ENCODE assay signal across 18 cellular contexts in the genomic region with DNA sequence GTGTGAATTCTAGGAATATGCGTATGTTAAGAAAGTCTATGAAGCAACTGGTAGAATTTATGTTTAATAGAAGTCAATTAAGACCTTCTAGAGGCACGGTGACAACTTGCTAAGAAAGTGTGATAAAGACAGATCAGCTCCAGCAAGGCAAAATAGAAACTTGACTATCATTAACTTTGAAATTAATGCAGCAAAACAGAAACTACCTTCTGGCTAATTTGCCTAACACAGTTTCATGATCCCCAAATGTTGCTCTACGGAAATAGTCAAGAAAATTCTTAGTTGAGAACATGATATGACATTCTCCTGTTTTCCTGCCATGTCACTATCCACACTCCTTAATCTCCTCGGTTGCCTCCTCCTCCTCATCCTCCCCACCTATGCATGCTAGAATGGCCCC. TPM values are rescaled to one million over a fixed set of nuclear protein-coding genes. Genes with fewer than 3 reads are reported as not detected.
DNase-seq lines count a peak whose midpoint lies in the region; ATAC-seq and TF ChIP-seq lines count a peak whose summit lies in the region.
"Had no signal": no experiment of that assay in that cellular context is flagged by ENCODE, and none has a peak within 500 bp of the region (broad histone marks: within the 10 kb centered on the region; RNA-seq: fewer than 3 reads in every experiment).

No MANE protein-coding gene starts in this region.

- peaks cover 4% of the 10 kb centered on the region for H3K9me3 Mint-ChIP-seq in stimulated activated naive CD8-positive, alpha-beta T cell treated with anti-CD3 and anti-CD28 coated beads, Interleukin-15, Interleukin-2, amounts not matched to agents 100 ng/mL and 50 ng/mL, for 24 hours
- no peaks in the 10 kb centered on the region for H3K9me3 Mint-ChIP-seq in stimulated activated naive CD8-positive, alpha-beta T cell treated with anti-CD3 and anti-CD28 coated beads, Interleukin-15, amount 100 ng/mL, for 72 hours
- H3K9me3 Mint-ChIP-seq in type B pancreatic cell = peaks cover 8% of the 10 kb centered on the region
- H3K9me3 Mint-ChIP-seq: activated CD4-positive, alpha-beta memory T cell treated with anti-CD3 and anti-CD28 coated beads, Interleukin-2, amount 10 ng/mL, durations not matched to agents 7 days and 5 days; activated T-cell treated with anti-CD3 and anti-CD28 coated beads, Interleukin-2, amount 50 U/mL, for 72 hours; natural killer cell had no signal

- TF ChIP-seq RAD21 in HCT116 (IDR thresholded peaks at IDR 0.05; ENCODE audit: low read depth) = no peak

- H3K4me3 ChIP-seq in HCT116 (replicated peaks in 1 of 2; ENCODE audit: low read depth in 1 of 2, low read length in 2 of 2) (no peak overlapping the region), Loucy (ENCODE audit: low read length, poor library complexity, severe bottlenecking) (no peak overlapping the region), right cardiac atrium (ENCODE audit: low read length) (no peak overlapping the region)
- H3K4me3 ChIP-seq: testis had no signal

- H3K4me2 ChIP-seq in HCT116 (ENCODE audit: low read length) (no peak overlapping the region), Loucy (ENCODE audit: low read depth, low read length, poor library complexity, severe bottlenecking) (peak overlapping the region; percentile 2)

- WGBS in right cardiac atrium = 86% methylated on average over 4 of the region's 4 CpGs

- H3F3A ChIP-seq in Loucy (ENCODE audit: low read depth) = no peaks in the 10 kb centered on the region

- CTCF ChIA-PET in HCT116 (lab: Charles Lee) = no interaction called here

- H3K9me3 ChIP-seq in HCT116 (ENCODE audit: control insufficient read depth in 1 of 2, insufficient read depth in 1 of 2, low read depth in 1 of 2, low read length in 2 of 2) (no peaks in the 10 kb centered on the region), Loucy (ENCODE audit: insufficient read depth, low read depth, low read length) (no peaks in the 10 kb centered on the region), right cardiac atrium (ENCODE audit: control insufficient read depth, low read length) (no peaks in the 10 kb centered on the region)
- H3K9me3 ChIP-seq: testis had no signal

- RAD21 ChIA-PET in HCT116 (lab: Charles Lee; ENCODE audit: low non-redundant PET in 1 of 2, low total read pairs in 2 of 2, uncharacterized antibody in 2 of 2, unreplicated experiment in 2 of 2) = no interaction called here

- H3K79me2 ChIP-seq in HCT116 (ENCODE audit: insufficient read depth, low read length) (peaks cover 71% of the 10 kb centered on the region), Loucy (ENCODE audit: insufficient read depth, low read length) (peaks cover 27% of the 10 kb centered on the region)

- POLR2A ChIA-PET in HCT116 (lab: Charles Lee) = no interaction called here

- ATAC-seq in stimulated activated naive CD8-positive, alpha-beta T cell treated with anti-CD3 and anti-CD28 coated beads, Interleukin-15, amount 100 ng/mL, for 72 hours = no peak
- no peak for ATAC-seq in HCT116
- no peak for ATAC-seq in right cardiac atrium
- ATAC-seq: activated T-cell treated with anti-CD3 and anti-CD28 coated beads, Interleukin-2, amount 50 U/mL, for 72 hours; foreskin keratinocyte; natural killer cell had no signal

- H3K4me1 ChIP-seq in HCT116 (ENCODE audit: control insufficient read depth in 1 of 2, insufficient read depth in 2 of 2, low read length in 2 of 2) (peaks cover 34 to 41% of the 10 kb centered on the region in 2 experiments), Loucy (ENCODE audit: insufficient read depth, low read length, poor library complexity, severe bottlenecking) (peaks cover 24% of the 10 kb centered on the region), right cardiac atrium (ENCODE audit: control insufficient read depth, insufficient read depth, low read length) (peaks cover 2% of the 10 kb centered on the region)

- H3K36me3 ChIP-seq in HCT116 (ENCODE audit: control insufficient read depth in 1 of 2, insufficient read depth in 2 of 2, low read length in 2 of 2) (no peaks in the 10 kb centered on the region), Loucy (ENCODE audit: insufficient read depth, low read length) (no peaks in the 10 kb centered on the region)

- TF ChIP-seq CTCF in HCT116 (IDR thresholded peaks at IDR 0.05 in 2 of 3, conservative IDR thresholded peaks at IDR 0.05 in 1 of 3; ENCODE audit: borderline replicate concordance in 1 of 3, insufficient read depth in 1 of 3, low read depth in 2 of 3, low read length in 2 of 3) (no peak), Loucy (conservative IDR thresholded peaks at IDR 0.05; ENCODE audit: low read length) (no peak), type B pancreatic cell (conservative IDR thresholded peaks at IDR 0.05) (no peak)

- H3K27me3 ChIP-seq in HCT116 (ENCODE audit: insufficient read depth, low read length) (no peaks in the 10 kb centered on the region), Loucy (ENCODE audit: insufficient read depth, low read length, poor library complexity, severe bottlenecking) (no peaks in the 10 kb centered on the region), right cardiac atrium (ENCODE audit: control insufficient read depth, insufficient read depth) (no peaks in the 10 kb centered on the region)
- H3K27me3 ChIP-seq: foreskin keratinocyte, testis had no signal

- no peaks in the 10 kb centered on the region for H3K36me3 Mint-ChIP-seq in stimulated activated naive CD8-positive, alpha-beta T cell treated with anti-CD3 and anti-CD28 coated beads, Interleukin-15, Interleukin-2, amounts not matched to agents 100 ng/mL and 50 ng/mL, for 24 hours (ENCODE audit: low read depth)
- H3K36me3 Mint-ChIP-seq in type B pancreatic cell = peaks cover 38% of the 10 kb centered on the region
- H3K36me3 Mint-ChIP-seq: natural killer cell had no signal

- TSS peak; percentile 4 for BruUV-seq in HCT116 (replicated peaks; lab: Mats Ljungman, UMichigan)

- H3K27ac ChIP-seq in HCT116 (ENCODE audit: low read depth, low read length) = no peak overlapping the region
- H3K27ac ChIP-seq in right cardiac atrium (ENCODE audit: low read length) = no peak overlapping the region
- H3K27ac ChIP-seq: foreskin keratinocyte, testis had no signal

- H4K20me1 ChIP-seq in HCT116 (ENCODE audit: insufficient read depth) (no peaks in the 10 kb centered on the region), Loucy (ENCODE audit: insufficient read depth, low read length, poor library complexity, severe bottlenecking) (no peaks in the 10 kb centered on the region)

- no peaks in the 10 kb centered on the region for H3K9me2 ChIP-seq in HCT116 (ENCODE audit: insufficient read depth)
- no peaks in the 10 kb centered on the region for H3K9me2 ChIP-seq in Loucy (replicated peaks; ENCODE audit: low read depth, low read length)

- no peak overlapping the region for H3K9ac ChIP-seq in HCT116 (ENCODE audit: low read length)
- no peak overlapping the region for H3K9ac ChIP-seq in Loucy (ENCODE audit: low read depth, low read length, poor library complexity, severe bottlenecking)

- no peak overlapping the region for H3K4me3 Mint-ChIP-seq in stimulated activated naive CD8-positive, alpha-beta T cell treated with anti-CD3 and anti-CD28 coated beads, Interleukin-15, Interleukin-2, amounts not matched to agents 100 ng/mL and 50 ng/mL, for 24 hours
- no peak overlapping the region for H3K4me3 Mint-ChIP-seq in stimulated activated naive CD8-positive, alpha-beta T cell treated with anti-CD3 and anti-CD28 coated beads, Interleukin-15, amount 100 ng/mL, for 72 hours
- H3K4me3 Mint-ChIP-seq in type B pancreatic cell = peak overlapping the region; percentile 6
- H3K4me3 Mint-ChIP-seq: activated CD4-positive, alpha-beta memory T cell treated with anti-CD3 and anti-CD28 coated beads, Interleukin-2, amount 10 ng/mL, durations not matched to agents 7 days and 5 days; activated T-cell treated with anti-CD3 and anti-CD28 coated beads, Interleukin-2, amount 50 U/mL, for 72 hours; natural killer cell had no signal

- H3K27me3 Mint-ChIP-seq in stimulated activated naive CD8-positive, alpha-beta T cell treated with anti-CD3 and anti-CD28 coated beads, Interleukin-15, Interleukin-2, amounts not matched to agents 100 ng/mL and 50 ng/mL, for 24 hours = peaks cover 28% of the 10 kb centered on the region
- H3K27me3 Mint-ChIP-seq in stimulated activated naive CD8-positive, alpha-beta T cell treated with anti-CD3 and anti-CD28 coated beads, Interleukin-15, amount 100 ng/mL, for 72 hours = peaks cover 62% of the 10 kb centered on the region
- H3K27me3 Mint-ChIP-seq in type B pancreatic cell = peaks cover 57% of the 10 kb centered on the region

- DNase-seq in stimulated activated naive CD8-positive, alpha-beta T cell treated with anti-CD3 and anti-CD28 coated beads, Interleukin-15, amount 100 ng/mL, for 72 hours = no peak
- DNase-seq in HCT116 (ENCODE audit: low read depth, low spot score) (no peak), type B pancreatic cell (ENCODE audit: extremely low spot score, unreplicated experiment) (no peak), NCI-H1048 (lab: John Stamatoyannopoulos, UW) (no peak), right cardiac atrium (no peak), SKM-1 (lab: John Stamatoyannopoulos, UW; ENCODE audit: unreplicated experiment) (no peak)
- DNase-seq: activated CD4-positive, alpha-beta memory T cell treated with anti-CD3 and anti-CD28 coated beads, Interleukin-2, amount 10 ng/mL, durations not matched to agents 7 days and 5 days; activated T-cell treated with anti-CD3 and anti-CD28 coated beads, Interleukin-2, amount 50 U/mL, for 72 hours; cerebellar nuclear complex; foreskin keratinocyte; KBM-7; natural killer cell; NCI-H1417; NCI-H345; stimulated activated CD4-positive, alpha-beta T cell treated with anti-CD3 and anti-CD28 coated beads, Interleukin-15, amount 100 ng/mL, for 24 hours; testis had no signal

- H3K27ac Mint-ChIP-seq in stimulated activated naive CD8-positive, alpha-beta T cell treated with anti-CD3 and anti-CD28 coated beads, Interleukin-15, Interleukin-2, amounts not matched to agents 100 ng/mL and 50 ng/mL, for 24 hours = peak overlapping the region; percentile 1
- H3K27ac Mint-ChIP-seq in stimulated activated naive CD8-positive, alpha-beta T cell treated with anti-CD3 and anti-CD28 coated beads, Interleukin-15, amount 100 ng/mL, for 72 hours = no peak overlapping the region
- no peak overlapping the region for H3K27ac Mint-ChIP-seq in type B pancreatic cell
- H3K27ac Mint-ChIP-seq: activated CD4-positive, alpha-beta memory T cell treated with anti-CD3 and anti-CD28 coated beads, Interleukin-2, amount 10 ng/mL, durations not matched to agents 7 days and 5 days; activated T-cell treated with anti-CD3 and anti-CD28 coated beads, Interleukin-2, amount 50 U/mL, for 72 hours; natural killer cell had no signal

- no peak for TF ChIP-seq POLR2A in HCT116 (IDR thresholded peaks at IDR 0.05; ENCODE audit: borderline replicate concordance, extremely low read depth, insufficient read depth, insufficient read length)

- H3K4me1 Mint-ChIP-seq in stimulated activated naive CD8-positive, alpha-beta T cell treated with anti-CD3 and anti-CD28 coated beads, Interleukin-15, Interleukin-2, amounts not matched to agents 100 ng/mL and 50 ng/mL, for 24 hours (ENCODE audit: low read depth) = peaks cover 18% of the 10 kb centered on the region
- H3K4me1 Mint-ChIP-seq in stimulated activated naive CD8-positive, alpha-beta T cell treated with anti-CD3 and anti-CD28 coated beads, Interleukin-15, amount 100 ng/mL, for 72 hours = peaks cover 12% of the 10 kb centered on the region
- H3K4me1 Mint-ChIP-seq in type B pancreatic cell (ENCODE audit: unreplicated experiment) = peaks cover 5% of the 10 kb centered on the region

- no peak overlapping the region for H2AFZ ChIP-seq in HCT116 (ENCODE audit: low read depth, low read length, poor library complexity, severe bottlenecking)
- H2AFZ ChIP-seq in Loucy (ENCODE audit: low read length) = no peak overlapping the region

- intact Hi-C loops in HCT116 (cut with micrococcal nuclease) (no loop called here), right cardiac atrium (cut with DNase I) (no loop called here)

RNA-seq across cellular contexts. Expression of gene DENND5B, which starts 4.2 kb away (rescaled TPM):
- total RNA-seq in HCT116 (2021; ENCODE audit: unreplicated experiment) (19.2 TPM), type B pancreatic cell (ENCODE audit: low replicate concordance) (17.5 and 17.7 TPM in 2 replicates), right cardiac atrium (10 to 100 TPM; 33.1 to 38.7 (median 37.4) TPM)
- polyA plus RNA-seq in HCT116 (2012) = 4.8 and 5.0 TPM in 2 replicates
- 9.6 TPM for polyA plus RNA-seq in right cardiac atrium
